In the genomic region with DNA sequence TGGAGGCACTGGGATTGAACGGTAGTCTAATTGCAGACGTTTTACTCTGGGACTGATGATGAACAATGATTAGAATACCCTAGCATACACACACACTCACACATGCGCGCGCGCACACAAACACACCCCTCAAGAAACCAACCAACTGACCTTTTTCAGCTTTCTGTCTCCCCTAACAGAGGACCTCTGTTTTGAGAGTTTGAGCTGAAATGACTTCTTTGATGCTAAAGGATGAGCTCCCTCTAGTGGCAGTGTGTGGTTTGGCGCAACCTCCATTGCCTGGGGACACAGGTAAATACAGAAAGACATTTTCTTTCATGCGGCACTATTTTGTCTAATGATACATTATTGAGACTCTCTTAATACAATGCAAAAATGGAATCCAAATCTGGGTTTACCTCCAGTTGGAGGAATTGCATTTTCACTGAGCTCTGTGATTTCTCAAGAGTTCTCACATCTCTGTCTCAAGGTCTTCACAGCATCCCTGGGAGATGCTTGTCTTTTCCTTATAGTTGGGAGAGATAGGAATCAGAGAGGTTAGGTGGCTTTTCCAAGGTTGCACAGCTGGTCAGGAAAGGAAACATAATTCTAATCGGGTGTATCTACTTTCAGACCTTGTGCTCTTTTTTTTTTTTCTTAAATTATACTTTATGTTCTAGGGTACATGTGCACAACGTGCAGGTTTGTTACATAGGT, we compare ENCODE assay signal across 8 cellular contexts.
DNase-seq lines count a peak whose midpoint lies in the region; TF ChIP-seq lines count a peak whose summit lies in the region.

No MANE protein-coding gene starts in this region.

- TF ChIP-seq CTCF in adrenal gland (IDR thresholded peaks at IDR 0.05), result peak; percentile 56 to 88 (median 68)
- peak; percentile 79 for TF ChIP-seq CTCF in hepatocyte (IDR thresholded peaks at IDR 0.05; ENCODE audit: poor library complexity)
- peak; percentile 36 to 88 (median 73) for TF ChIP-seq CTCF in spleen (IDR thresholded peaks at IDR 0.05 in 8 of 11, conservative IDR thresholded peaks at IDR 0.05 in 3 of 11)

- H3K9me3 ChIP-seq in adrenal gland (replicated peaks in 1 of 3) (no peaks in the 10 kb centered on the region), hepatocyte (ENCODE audit: low read depth) (no peaks in the 10 kb centered on the region), spleen (no peaks in the 10 kb centered on the region)

- DNase-seq in GM03348 (ENCODE audit: low spot score) (peak; percentile 61), H4 (ENCODE audit: low spot score) (peak; percentile 40), NAMALWA (ENCODE audit: low spot score) (peak; percentile 78), SW 1271 (lab: John Stamatoyannopoulos, UW) (peak; percentile 23 to 72), adrenal gland (peak; percentile 39 to 85 (median 70)), hepatocyte (ENCODE audit: low spot score) (peak; percentile 81), spleen (peak; percentile 77), mesenteric fat pad (ENCODE audit: low spot score) (no peak)

- no peak overlapping the region for H2AFZ ChIP-seq in hepatocyte

- H3K27me3 ChIP-seq in adrenal gland, result no peaks in the 10 kb centered on the region
- H3K27me3 ChIP-seq in hepatocyte, result no peaks in the 10 kb centered on the region
- no peaks in the 10 kb centered on the region for H3K27me3 ChIP-seq in spleen (replicated peaks in 1 of 7)

- H3K4me2 ChIP-seq in hepatocyte, result no peak overlapping the region

- H3K4me3 ChIP-seq in adrenal gland (no peak overlapping the region), hepatocyte (no peak overlapping the region), spleen (no peak overlapping the region)

- H3K9me2 ChIP-seq in hepatocyte (replicated peaks; ENCODE audit: insufficient read depth), result no peaks in the 10 kb centered on the region

- no peaks in the 10 kb centered on the region for H3K79me2 ChIP-seq in hepatocyte

- TF ChIP-seq POLR2A in adrenal gland (IDR thresholded peaks at IDR 0.05) (no peak), spleen (IDR thresholded peaks at IDR 0.05) (no peak)

- H3K36me3 ChIP-seq in adrenal gland (replicated peaks in 1 of 2), result no peaks in the 10 kb centered on the region
- no peaks in the 10 kb centered on the region for H3K36me3 ChIP-seq in hepatocyte (replicated peaks; ENCODE audit: insufficient read depth, low read depth)
- no peaks in the 10 kb centered on the region for H3K36me3 ChIP-seq in spleen

- H3K4me1 ChIP-seq in adrenal gland (replicated peaks in 1 of 2), result no peaks in the 10 kb centered on the region
- H3K4me1 ChIP-seq in hepatocyte (ENCODE audit: insufficient read depth), result no peaks in the 10 kb centered on the region
- H3K4me1 ChIP-seq in spleen, result no peaks in the 10 kb centered on the region

- WGBS in adrenal gland, 4 donors, result 28 to 34% (median 29%) methylated on average over 10 of the region's 10 CpGs
- WGBS in hepatocyte (ENCODE audit: low lambda C conversion rate, missing lambda C conversion rate), result 42% methylated on average over 10 of the region's 10 CpGs
- 37 to 46% (median 41%) methylated on average over 10 of the region's 10 CpGs for WGBS in spleen, 5 donors

- H3K27ac ChIP-seq in adrenal gland (no peak overlapping the region), hepatocyte (no peak overlapping the region), spleen (no peak overlapping the region)

- H4K20me1 ChIP-seq in hepatocyte (ENCODE audit: insufficient read depth, poor library complexity, severe bottlenecking), result no peaks in the 10 kb centered on the region

- intact Hi-C loops in adrenal gland (cut with DNase I) (no loop called here), spleen (cut with DNase I; ENCODE audit: low total_unique reads) (loop anchor here (10.0 kb wide), 1 partner anchor 267 kb away; no protein-coding TSS in a partner anchor)
